ENCODE assay signal across 1 cellular context in the genomic region with DNA sequence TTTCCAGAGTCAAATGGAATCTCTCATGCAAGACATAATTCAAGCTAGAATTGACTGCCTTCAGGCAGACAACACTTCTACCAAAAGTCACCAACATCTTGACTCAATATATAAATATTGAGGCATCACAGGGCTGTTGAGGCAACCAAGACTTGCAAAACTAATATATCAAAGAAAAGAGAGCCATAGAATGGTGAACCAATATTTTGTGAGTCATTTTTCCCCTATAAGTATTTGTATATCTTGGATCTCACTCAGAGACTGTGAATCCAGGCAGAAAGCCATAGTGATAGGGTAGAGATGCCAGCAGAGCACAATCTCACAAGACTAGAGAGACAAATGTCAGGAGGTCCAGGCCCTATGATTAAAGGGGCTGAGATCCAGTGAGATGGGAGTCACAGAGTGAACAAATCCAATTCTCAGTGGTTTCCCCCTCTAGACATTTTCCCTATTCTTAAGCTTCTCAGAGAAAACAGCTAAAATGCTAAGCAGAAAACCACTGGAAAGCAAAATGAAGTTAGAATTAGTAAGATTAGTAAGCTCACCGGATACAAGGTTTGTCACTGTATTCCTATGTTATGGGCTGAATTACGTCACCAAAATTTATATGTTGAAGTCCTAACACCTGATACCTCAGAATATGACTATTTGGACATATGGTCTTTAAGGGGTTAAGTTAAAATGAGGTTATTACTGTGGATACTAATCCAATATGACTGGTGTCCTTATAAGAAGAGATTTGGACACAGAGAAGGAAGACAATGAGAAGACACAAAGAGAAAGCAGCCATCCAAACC.
TF ChIP-seq lines count a peak whose summit lies in the region.

No MANE protein-coding gene starts in this region.

TF ChIP-seq in A549, 52 proteins besides CTCF, POLR2A, EP300 and RAD21 (continued from another document):
- TF ChIP-seq, protein P1, sequence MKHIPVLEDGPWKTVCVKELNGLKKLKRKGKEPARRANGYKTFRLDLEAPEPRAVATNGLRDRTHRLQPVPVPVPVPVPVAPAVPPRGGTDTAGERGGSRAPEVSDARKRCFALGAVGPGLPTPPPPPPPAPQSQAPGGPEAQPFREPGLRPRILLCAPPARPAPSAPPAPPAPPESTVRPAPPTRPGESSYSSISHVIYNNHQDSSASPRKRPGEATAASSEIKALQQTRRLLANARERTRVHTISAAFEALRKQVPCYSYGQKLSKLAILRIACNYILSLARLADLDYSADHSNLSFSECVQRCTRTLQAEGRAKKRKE (CRISPR knock-in tag; IDR thresholded peaks at IDR 0.05; ENCODE audit: low read depth) = no peak
- 0 out of 2 replicates have a peak, but pooled peaks have one; percentile 9 for TF ChIP-seq FOSL2 (IDR thresholded peaks at IDR 0.05)
- peak; percentile 46; the same call in 1 of the 2 replicates for TF ChIP-seq FOSL2 (CRISPR knock-in tag; IDR thresholded peaks at IDR 0.05)
